Comparison of ENCODE assay signal across 1 cellular context in genomic region chr3:4986611-4987373, GRCh38.
TF ChIP-seq lines count a peak whose summit lies in the region.

No MANE protein-coding gene starts in this region.

TF ChIP-seq in GM12878, 131 proteins besides CTCF, POLR2A, EP300 and RAD21 (continued from another document and continues in another):
- TF ChIP-seq MLLT1 (IDR thresholded peaks at IDR 0.05) (peak; percentile 89), PAX8 (IDR thresholded peaks at IDR 0.05) (no peak), ZNF622 (IDR thresholded peaks at IDR 0.05) (no peak), ZSCAN29 (IDR thresholded peaks at IDR 0.05) (peak; percentile 28; the same call in 1 of the 2 replicates), ZNF274 (IDR thresholded peaks at IDR 0.05; ENCODE audit: insufficient read depth, insufficient read length) (no peak), HDGF (IDR thresholded peaks at IDR 0.05) (peak; percentile 86), ASH2L (IDR thresholded peaks at IDR 0.05; ENCODE audit: borderline replicate concordance, low read depth) (no peak), E2F4 (IDR thresholded peaks at IDR 0.05; ENCODE audit: low read depth, low read length) (peak; percentile 38; the same call in 1 of the 2 replicates), ZNF687 (IDR thresholded peaks at IDR 0.05) (peak; percentile 93), RB1 (IDR thresholded peaks at IDR 0.05; ENCODE audit: borderline replicate concordance) (peak; percentile 54; the same call in 1 of the 2 replicates), SMAD5 (IDR thresholded peaks at IDR 0.05; ENCODE audit: low read depth) (peak; percentile 60; the same call in 1 of the 2 replicates), SUZ12 (IDR thresholded peaks at IDR 0.05; ENCODE audit: unreplicated experiment) (no peak), WRNIP1 (IDR thresholded peaks at IDR 0.05; ENCODE audit: borderline replicate concordance, low read depth, low read length) (no peak), STAT1 (conservative IDR thresholded peaks at IDR 0.05) (no peak), CREB1 (IDR thresholded peaks at IDR 0.05; ENCODE audit: low read depth) (no peak), HSF1 (IDR thresholded peaks at IDR 0.05; ENCODE audit: low read depth, low read length) (no peak), BCL11A (IDR thresholded peaks at IDR 0.05; ENCODE audit: low read depth, low read length) (no peak), SREBF1 (IDR thresholded peaks at IDR 0.05; ENCODE audit: low read length) (no peak; the same call in none of the 2 replicates), ZBTB4 (CRISPR knock-in tag; IDR thresholded peaks at IDR 0.05) (no peak), SMARCA5 (IDR thresholded peaks at IDR 0.05) (no peak), POLR2AphosphoS2 (IDR thresholded peaks at IDR 0.05; ENCODE audit: low read depth, low read length) (no peak; the same call in 1 of the 2 replicates), CBFB (IDR thresholded peaks at IDR 0.05; ENCODE audit: low read depth) (peak; percentile 35), RELA (IDR thresholded peaks at IDR 0.05; ENCODE audit: borderline replicate concordance, partially characterized antibody) (no peak), ZBED1 (IDR thresholded peaks at IDR 0.05; ENCODE audit: borderline replicate concordance) (no peak), ZBTB11 (CRISPR knock-in tag; IDR thresholded peaks at IDR 0.05) (0 out of 2 replicates have a peak, but pooled peaks have one; percentile 1), TCF3 (IDR thresholded peaks at IDR 0.05; ENCODE audit: borderline replicate concordance, insufficient read depth, low read depth, low read length) (no peak), MTA2 (IDR thresholded peaks at IDR 0.05; ENCODE audit: low read depth) (peak; percentile 57; the same call in 1 of the 2 replicates), ZZZ3 (IDR thresholded peaks at IDR 0.05; ENCODE audit: control insufficient read depth, insufficient read length, low read depth) (no peak), CREM (IDR thresholded peaks at IDR 0.05; ENCODE audit: low read depth) (peak; percentile 87), REST (IDR thresholded peaks at IDR 0.05; ENCODE audit: low read depth, low read length) (no peak), EGR1 (IDR thresholded peaks at IDR 0.05; ENCODE audit: borderline replicate concordance in 1 of 2, low read depth in 2 of 2, low read length in 2 of 2) (peak in 1 of 2 experiments; percentile 63; a peak in 1 of 3 replicates), YY1 (IDR thresholded peaks at IDR 0.05; ENCODE audit: low read depth, low read length) (0 out of 2 replicates have a peak, but pooled peaks have one; percentile 21), IKZF2 (IDR thresholded peaks at IDR 0.05) (peak; percentile 91 to 93), KAT2A (conservative IDR thresholded peaks at IDR 0.05; ENCODE audit: control insufficient read depth, low read depth, low read length) (no peak), TARDBP (IDR thresholded peaks at IDR 0.05; ENCODE audit: borderline replicate concordance) (no peak), PKNOX1 (IDR thresholded peaks at IDR 0.05) (no peak; the same call in 1 of the 2 replicates), MEF2B (IDR thresholded peaks at IDR 0.05; ENCODE audit: partially characterized antibody, poor library complexity, severe bottlenecking) (peak; percentile 70), RELB (IDR thresholded peaks at IDR 0.05; ENCODE audit: low read depth) (peak; percentile 71)
